8 cellular contexts compared by ENCODE assay signal in genomic region chr6:37691904-37692806, GRCh38. TPM values are rescaled to one million over a fixed set of nuclear protein-coding genes. Genes with fewer than 3 reads are reported as not detected.
DNase-seq lines count a peak whose midpoint lies in the region; ATAC-seq and TF ChIP-seq lines count a peak whose summit lies in the region.

No MANE protein-coding gene starts in this region.

- no peak for TF ChIP-seq POLR2A in upper lobe of left lung (IDR thresholded peaks at IDR 0.05)

- peaks cover 26% of the 10 kb centered on the region for H3K79me2 ChIP-seq in parathyroid adenoma

- DNase-seq in NCI-H2081 (lab: John Stamatoyannopoulos, UW) = peak; percentile 53 to 64
- no peak for DNase-seq in NCI-H2081 treated with DMSO at 0.1 percent for 48 hours (lab: John Stamatoyannopoulos, UW)
- DNase-seq in KG1 (lab: John Stamatoyannopoulos, UW) = peak; percentile 48
- no peak for DNase-seq in RWPE2 (ENCODE audit: low spot score)
- peak; percentile 77 for DNase-seq in activated gamma-delta T cell treated with Interleukin-2 at 50 U/mL for 16 hours
- peak; percentile 85 for DNase-seq in germinal center (ENCODE audit: low spot score)
- DNase-seq in upper lobe of left lung = peak; percentile 63 to 94

- H3K4me1 ChIP-seq in RWPE2 (ENCODE audit: insufficient read depth, poor library complexity, severe bottlenecking) = peaks cover 3% of the 10 kb centered on the region
- peaks cover 12% of the 10 kb centered on the region for H3K4me1 ChIP-seq in parathyroid adenoma
- peaks cover 12 to 17% (median 13%) of the 10 kb centered on the region in 4 donors for H3K4me1 ChIP-seq in upper lobe of left lung

- no peaks in the 10 kb centered on the region for H3K9me3 ChIP-seq in RWPE2 (ENCODE audit: severe bottlenecking)
- H3K9me3 ChIP-seq in parathyroid adenoma (ENCODE audit: control insufficient read depth, low read length) = no peaks in the 10 kb centered on the region
- no peaks in the 10 kb centered on the region for H3K9me3 ChIP-seq in upper lobe of left lung

- H3K27me3 ChIP-seq in RWPE2 (ENCODE audit: insufficient read depth, poor library complexity, severe bottlenecking) (peaks cover 22% of the 10 kb centered on the region), parathyroid adenoma (ENCODE audit: control insufficient read depth, insufficient read depth, low read length) (no peaks in the 10 kb centered on the region), upper lobe of left lung (peaks cover 0 to 21% (median 8%) of the 10 kb centered on the region in 4 donors)

- 49 to 50% methylated on average over 4 to 14 of the region's 18 CpGs for WGBS in upper lobe of left lung, 2 donors

- no peak overlapping the region for H2AFZ ChIP-seq in parathyroid adenoma

- no peak overlapping the region for H3K9ac ChIP-seq in parathyroid adenoma

- H3K36me3 ChIP-seq in RWPE2 (ENCODE audit: low read depth) (no peaks in the 10 kb centered on the region), parathyroid adenoma (ENCODE audit: control insufficient read depth, insufficient read depth, low read length) (no peaks in the 10 kb centered on the region), upper lobe of left lung (no peaks in the 10 kb centered on the region)

- no peak for TF ChIP-seq EP300 in upper lobe of left lung (IDR thresholded peaks at IDR 0.05)

- ATAC-seq in RWPE2 (ENCODE audit: low read depth) = peak; percentile 72
- ATAC-seq in upper lobe of left lung (ENCODE audit: low FRiP score in 2 of 2) = peak; percentile 84 to 86

- H3K4me3 ChIP-seq in RWPE2 (ENCODE audit: severe bottlenecking) = no peak overlapping the region
- no peak overlapping the region for H3K4me3 ChIP-seq in parathyroid adenoma (ENCODE audit: low read depth, low read length)
- H3K4me3 ChIP-seq in upper lobe of left lung = no peak overlapping the region

- TF ChIP-seq CTCF in RWPE2 (IDR thresholded peaks at IDR 0.05; ENCODE audit: poor library complexity, severe bottlenecking) (peak; percentile 90), parathyroid adenoma (IDR thresholded peaks at IDR 0.05) (peak; percentile 98), upper lobe of left lung (IDR thresholded peaks at IDR 0.05) (peak; percentile 93 to 99 (median 96))

- no peak overlapping the region for H3K27ac ChIP-seq in RWPE2 (ENCODE audit: poor library complexity, severe bottlenecking)
- H3K27ac ChIP-seq in parathyroid adenoma = no peak overlapping the region
- no peak overlapping the region for H3K27ac ChIP-seq in upper lobe of left lung

- no peak overlapping the region for H3K4me2 ChIP-seq in parathyroid adenoma (ENCODE audit: low read length)

RNA-seq across cellular contexts. Expression of gene MDGA1, which starts 5.5 kb away (rescaled TPM):
- total RNA-seq in upper lobe of left lung = 10 to 100 TPM in 2 of 6 donors, 1 to 10 TPM in 4; 3.1 to 19.6 (median 5.8) TPM

Comparison
In these comparisons a context has a peak if more than half of its experiments do, and no peak if none do; other contexts are left out.
1. DNase-seq: peak in NCI-H2081 (2 of 2), KG1 (single experiment), activated gamma-delta T cell treated with Interleukin-2 at 50 U/mL for 16 hours (single experiment), germinal center (single experiment) and upper lobe of left lung (2 of 2); none in NCI-H2081 treated with DMSO at 0.1 percent for 48 hours (single experiment) and RWPE2 (single experiment).
2. Peak in every context shown above with its lines, with median percentiles within 50 percentile points of each other: CTCF ChIP-seq.